ENCODE assay signal across 8 cellular contexts in genomic region chr1:92310185-92310597, GRCh38. TPM values are rescaled to one million over a fixed set of nuclear protein-coding genes. Genes with fewer than 3 reads are reported as not detected.
A peak's percentile ranks its signal among the peaks of the same experiment; 100 is the strongest.
DNase-seq lines count a peak whose midpoint lies in the region; ATAC-seq, FAIRE-seq and TF ChIP-seq lines count a peak whose summit lies in the region.

No MANE protein-coding gene starts in this region.

- peaks cover 3% of the 10 kb centered on the region in 2 donors for H3K36me3 ChIP-seq in kidney (ENCODE audit: control insufficient read depth in 1 of 2, insufficient read depth in 2 of 2, low read length in 2 of 2)

- no peaks in the 10 kb centered on the region for H3K9me3 Mint-ChIP-seq in activated naive CD8-positive, alpha-beta T cell treated with anti-CD3 and anti-CD28 coated beads, Interleukin-2, amount 10 ng/mL, durations not matched to agents 7 days and 5 days
- peaks cover 5% of the 10 kb centered on the region for H3K9me3 Mint-ChIP-seq in activated naive CD8-positive, alpha-beta T cell treated with anti-CD3 and anti-CD28 coated beads for 36 hours
- no peaks in the 10 kb centered on the region for H3K9me3 Mint-ChIP-seq in activated naive CD8-positive, alpha-beta T cell treated with anti-CD3 and anti-CD28 coated beads, Interleukin-2, amount 50 U/mL, for 24 hours

- DNase-seq in activated naive CD8-positive, alpha-beta T cell treated with anti-CD3 and anti-CD28 coated beads, Interleukin-2, amount 10 ng/mL, durations not matched to agents 7 days and 5 days: no peak
- no peak for DNase-seq in activated naive CD8-positive, alpha-beta T cell treated with anti-CD3 and anti-CD28 coated beads for 36 hours
- DNase-seq in NCI-H2029 (lab: John Stamatoyannopoulos, UW) (peak; percentile 37), kidney (no peak)
- DNase-seq in activated naive CD8-positive, alpha-beta T cell treated with anti-CD3 and anti-CD28 coated beads, Interleukin-2, amount 50 U/mL, for 24 hours: no peak
- DNase-seq in stimulated activated CD4-positive, alpha-beta T cell treated with anti-CD3 and anti-CD28 coated beads, Interleukin-4, amount 100 ng/mL, for 24 hours: no peak

- no peak overlapping the region for H3K27ac Mint-ChIP-seq in activated naive CD8-positive, alpha-beta T cell treated with anti-CD3 and anti-CD28 coated beads, Interleukin-2, amount 10 ng/mL, durations not matched to agents 7 days and 5 days
- no peak overlapping the region for H3K27ac Mint-ChIP-seq in activated naive CD8-positive, alpha-beta T cell treated with anti-CD3 and anti-CD28 coated beads for 36 hours
- H3K27ac Mint-ChIP-seq in activated naive CD8-positive, alpha-beta T cell treated with anti-CD3 and anti-CD28 coated beads, Interleukin-2, amount 50 U/mL, for 24 hours: no peak overlapping the region

- POLR2A ChIA-PET in activated naive CD8-positive, alpha-beta T cell treated with anti-CD3 and anti-CD28 coated beads, Interleukin-2, amount 10 ng/mL, durations not matched to agents 7 days and 5 days (lab: Charles Lee): interaction anchor here (0.6 to 1.8 kb wide), 6 partner anchors 56 to 290 kb away, joined by 3 to 18 read pairs (median 4); partner anchors contain the start of gene GFI1

- H3K9ac ChIP-seq in kidney (ENCODE audit: low read length in 2 of 2): no peak overlapping the region

- H3K4me1 Mint-ChIP-seq in activated naive CD8-positive, alpha-beta T cell treated with anti-CD3 and anti-CD28 coated beads, Interleukin-2, amount 10 ng/mL, durations not matched to agents 7 days and 5 days: peaks cover 25% of the 10 kb centered on the region
- H3K4me1 Mint-ChIP-seq in activated naive CD8-positive, alpha-beta T cell treated with anti-CD3 and anti-CD28 coated beads for 36 hours: peaks cover 32% of the 10 kb centered on the region
- H3K4me1 Mint-ChIP-seq in activated naive CD8-positive, alpha-beta T cell treated with anti-CD3 and anti-CD28 coated beads, Interleukin-2, amount 50 U/mL, for 24 hours: peaks cover 28% of the 10 kb centered on the region

- no peak overlapping the region for H3K4me3 ChIP-seq in kidney (ENCODE audit: low read length in 2 of 2)

- no peak overlapping the region for H3K27ac ChIP-seq in kidney (ENCODE audit: low read depth in 2 of 2, low read length in 2 of 2)

- no peak overlapping the region for H3K4me3 Mint-ChIP-seq in activated naive CD8-positive, alpha-beta T cell treated with anti-CD3 and anti-CD28 coated beads, Interleukin-2, amount 10 ng/mL, durations not matched to agents 7 days and 5 days
- H3K4me3 Mint-ChIP-seq in activated naive CD8-positive, alpha-beta T cell treated with anti-CD3 and anti-CD28 coated beads for 36 hours: no peak overlapping the region
- no peak overlapping the region for H3K4me3 Mint-ChIP-seq in activated naive CD8-positive, alpha-beta T cell treated with anti-CD3 and anti-CD28 coated beads, Interleukin-2, amount 50 U/mL, for 24 hours

- peaks cover 33% of the 10 kb centered on the region for H3K36me3 Mint-ChIP-seq in activated naive CD8-positive, alpha-beta T cell treated with anti-CD3 and anti-CD28 coated beads, Interleukin-2, amount 10 ng/mL, durations not matched to agents 7 days and 5 days
- peaks cover 38% of the 10 kb centered on the region for H3K36me3 Mint-ChIP-seq in activated naive CD8-positive, alpha-beta T cell treated with anti-CD3 and anti-CD28 coated beads for 36 hours
- peaks cover 34% of the 10 kb centered on the region for H3K36me3 Mint-ChIP-seq in activated naive CD8-positive, alpha-beta T cell treated with anti-CD3 and anti-CD28 coated beads, Interleukin-2, amount 50 U/mL, for 24 hours (ENCODE audit: low read depth)

- no peaks in the 10 kb centered on the region for H3K27me3 Mint-ChIP-seq in activated naive CD8-positive, alpha-beta T cell treated with anti-CD3 and anti-CD28 coated beads, Interleukin-2, amount 10 ng/mL, durations not matched to agents 7 days and 5 days
- no peaks in the 10 kb centered on the region for H3K27me3 Mint-ChIP-seq in activated naive CD8-positive, alpha-beta T cell treated with anti-CD3 and anti-CD28 coated beads for 36 hours
- H3K27me3 Mint-ChIP-seq in activated naive CD8-positive, alpha-beta T cell treated with anti-CD3 and anti-CD28 coated beads, Interleukin-2, amount 50 U/mL, for 24 hours: no peaks in the 10 kb centered on the region

- H3K4me1 ChIP-seq in kidney (ENCODE audit: control insufficient read depth in 1 of 2, insufficient read depth in 1 of 2, low read depth in 1 of 2, low read length in 2 of 2): no peaks in the 10 kb centered on the region

- FAIRE-seq in kidney (lab: Jason Lieb, UNC): peak; percentile 88

- intact Hi-C loops in kidney (cut with DNase I): no loop called here

- TF ChIP-seq CTCF in kidney (IDR thresholded peaks at IDR 0.05; ENCODE audit: borderline replicate concordance, extremely low read depth, insufficient read depth): peak; percentile 31

- H3K9me3 ChIP-seq in kidney (ENCODE audit: control insufficient read depth in 1 of 2, low read length in 2 of 2): no peaks in the 10 kb centered on the region

- peak; percentile 53 for ATAC-seq in activated naive CD8-positive, alpha-beta T cell treated with anti-CD3 and anti-CD28 coated beads, Interleukin-2, amount 10 ng/mL, durations not matched to agents 7 days and 5 days (ENCODE audit: low read depth)
- peak; percentile 49 for ATAC-seq in activated naive CD8-positive, alpha-beta T cell treated with anti-CD3 and anti-CD28 coated beads, Interleukin-2, amount 50 U/mL, for 24 hours
- no peak for ATAC-seq in HG02840 (IDR thresholded peaks at IDR 0.05; ENCODE audit: low FRiP score, unreplicated experiment)
- ATAC-seq in HG02884 (IDR thresholded peaks at IDR 0.05; ENCODE audit: unreplicated experiment): no peak

RNA-seq across cellular contexts. Expression of gene RPAP2, which starts 11.3 kb away (rescaled TPM):
- 10 to 100 TPM; 32.7 to 37.5 TPM for total RNA-seq in activated naive CD8-positive, alpha-beta T cell treated with anti-CD3 and anti-CD28 coated beads, Interleukin-2, amount 10 ng/mL, durations not matched to agents 7 days and 5 days
- 10 to 100 TPM; 34.5 to 36.3 TPM for total RNA-seq in activated naive CD8-positive, alpha-beta T cell treated with anti-CD3 and anti-CD28 coated beads for 36 hours
- total RNA-seq in kidney: 25.1 TPM
- polyA plus RNA-seq in kidney (ENCODE audit: insufficient read depth, low read depth, low replicate concordance): 11.4 TPM

RNA-seq across cellular contexts. Expression of gene GLMN, which starts 11.4 kb away (rescaled TPM):
- 10 to 100 TPM; 17.3 to 17.8 TPM for total RNA-seq in activated naive CD8-positive, alpha-beta T cell treated with anti-CD3 and anti-CD28 coated beads, Interleukin-2, amount 10 ng/mL, durations not matched to agents 7 days and 5 days
- total RNA-seq in activated naive CD8-positive, alpha-beta T cell treated with anti-CD3 and anti-CD28 coated beads for 36 hours: 10 to 100 TPM; 18.1 to 20.1 TPM
- total RNA-seq in kidney: 7.9 TPM
- polyA plus RNA-seq in kidney (ENCODE audit: insufficient read depth, low read depth, low replicate concordance): 6.4 TPM

Comparison
In these comparisons a context has a peak if more than half of its experiments do, and no peak if none do; other contexts are left out.
1. ATAC-seq: peak in activated naive CD8-positive, alpha-beta T cell treated with anti-CD3 and anti-CD28 coated beads, Interleukin-2, amount 10 ng/mL, durations not matched to agents 7 days and 5 days (single experiment) and activated naive CD8-positive, alpha-beta T cell treated with anti-CD3 and anti-CD28 coated beads, Interleukin-2, amount 50 U/mL, for 24 hours (single experiment); none in HG02840 (single experiment) and HG02884 (single experiment).